Comparison of ENCODE assay signal across 12 cellular contexts in the genomic region with DNA sequence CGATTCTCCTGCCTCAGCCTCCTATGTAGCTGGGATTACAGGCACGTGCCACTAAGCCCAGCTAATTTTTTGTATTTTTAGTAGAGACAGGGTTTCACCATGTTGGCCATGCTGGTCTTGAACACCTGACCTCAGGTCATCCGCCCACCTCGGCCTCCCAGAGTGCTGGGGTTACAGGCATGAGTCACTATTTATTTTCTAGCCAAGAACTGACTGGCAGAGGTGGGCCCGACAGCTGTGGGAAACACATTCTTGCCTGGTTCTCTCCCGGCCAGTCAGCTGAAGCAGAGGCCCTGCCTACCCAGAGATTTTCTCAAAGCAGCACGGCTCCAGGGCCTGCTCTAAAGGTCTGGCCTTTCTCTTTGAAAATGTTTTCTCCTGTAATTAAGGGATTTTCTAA.
DNase-seq lines count a peak whose midpoint lies in the region; ATAC-seq, FAIRE-seq and TF ChIP-seq lines count a peak whose summit lies in the region.
"Had no signal": no experiment of that assay in that cellular context is flagged by ENCODE, and none has a peak within 500 bp of the region (broad histone marks: within the 10 kb centered on the region; RNA-seq: fewer than 3 reads in every experiment).

No MANE protein-coding gene starts in this region.

- CTCF ChIA-PET in WTC11 (lab: Charles Lee), result interaction anchor here (0.7 to 0.8 kb wide), 3 partner anchors 45 to 137 kb away, joined by 3 to 5 read pairs (median 4); no protein-coding TSS in a partner anchor

- H3K36me3 Mint-ChIP-seq in WTC11, result no peaks in the 10 kb centered on the region; the same call in 1 of the 2 replicates
- no peaks in the 10 kb centered on the region for H3K36me3 Mint-ChIP-seq in osteocyte (ENCODE audit: unreplicated experiment)

- H3K4me3 ChIP-seq in BLaER1 treated with 17β-estradiol and CSF1 and Interleukin-3, amounts not matched to agents 10 nM and 100 nM, result peak overlapping the region in 3 of 10 experiments; percentile 67 to 79 (median 71); a peak in 7 of 20 replicates
- H3K4me3 ChIP-seq in right cardiac atrium (ENCODE audit: low read length) (no peak overlapping the region), dorsolateral prefrontal cortex (peak overlapping the region in 1 of 59 donors; percentile 58)
- H3K4me3 ChIP-seq: PC-9 had no signal

- peaks cover 0 to 1% (median 0%) of the 10 kb centered on the region in 11 experiments; a peak in 1 of 22 replicates for H3K9me3 ChIP-seq in BLaER1 treated with 17β-estradiol and CSF1 and Interleukin-3, amounts not matched to agents 10 nM and 100 nM (replicated peaks in 1 of 11)
- H3K9me3 ChIP-seq in right cardiac atrium (ENCODE audit: control insufficient read depth, low read length), result no peaks in the 10 kb centered on the region

- peak; percentile 45 for DNase-seq in WTC11 (ENCODE audit: low spot score)
- peak; percentile 43 to 52 (median 49) for DNase-seq in right cardiac atrium
- no peak for DNase-seq in osteocyte (ENCODE audit: extremely low spot score, unreplicated experiment)
- DNase-seq in dorsolateral prefrontal cortex, result no peak
- DNase-seq in D721Med (ENCODE audit: insufficient read length, low spot score), result no peak
- DNase-seq: activated CD4-positive, alpha-beta T cell treated with anti-CD3 and anti-CD28 coated beads, Interleukin-2, amount 10 ng/mL, durations not matched to agents 7 days and 5 days; AML-193; NCI-H1105 treated with DMSO at 0.1 percent for 48 hours; PC-9 had no signal

- H3K27me3 Mint-ChIP-seq in WTC11 (ENCODE audit: low read depth) (peaks cover 7% of the 10 kb centered on the region), osteocyte (ENCODE audit: unreplicated experiment) (no peaks in the 10 kb centered on the region)

- H3K9ac ChIP-seq in BLaER1 treated with 17β-estradiol and CSF1 and Interleukin-3, amounts not matched to agents 10 nM and 100 nM, result peak overlapping the region in 7 of 11 experiments; percentile 81 to 95 (median 86); a peak in 8 of 22 replicates

- peaks cover 45% of the 10 kb centered on the region for H3K4me1 Mint-ChIP-seq in WTC11
- H3K4me1 Mint-ChIP-seq in osteocyte (ENCODE audit: unreplicated experiment), result peaks cover 29% of the 10 kb centered on the region

- TF ChIP-seq CTCF in WTC11 (IDR thresholded peaks at IDR 0.05), result no peak
- no peak for TF ChIP-seq CTCF in osteocyte (IDR thresholded peaks at IDR 0.05)
- no peak for TF ChIP-seq CTCF in dorsolateral prefrontal cortex (IDR thresholded peaks at IDR 0.05 in 54 of 56, conservative IDR thresholded peaks at IDR 0.05 in 2 of 56; ENCODE audit: low read depth in 1 of 56, partially characterized antibody in 56 of 56)
- TF ChIP-seq CTCF in D721Med (IDR thresholded peaks at IDR 0.05; ENCODE audit: insufficient read depth, missing control alignments), result no peak

- H3K4me3 Mint-ChIP-seq in WTC11 (peak overlapping the region; percentile 82), osteocyte (ENCODE audit: unreplicated experiment) (peak overlapping the region; percentile 76)
- H3K4me3 Mint-ChIP-seq: activated CD4-positive, alpha-beta T cell treated with anti-CD3 and anti-CD28 coated beads, Interleukin-2, amount 10 ng/mL, durations not matched to agents 7 days and 5 days had no signal

- peak overlapping the region; percentile 85 to 100 (median 99) for H3K4me2 ChIP-seq in BLaER1 treated with 17β-estradiol and CSF1 and Interleukin-3, amounts not matched to agents 10 nM and 100 nM
- H3K4me2 ChIP-seq: PC-9 had no signal

- H3K4me1 ChIP-seq in BLaER1 treated with 17β-estradiol and CSF1 and Interleukin-3, amounts not matched to agents 10 nM and 100 nM, result peaks cover 14 to 34% (median 28%) of the 10 kb centered on the region in 10 experiments
- H3K4me1 ChIP-seq in right cardiac atrium (ENCODE audit: control insufficient read depth, insufficient read depth, low read length), result peaks cover 5% of the 10 kb centered on the region

- no peaks in the 10 kb centered on the region for H3K36me3 ChIP-seq in BLaER1 treated with 17β-estradiol and CSF1 and Interleukin-3, amounts not matched to agents 10 nM and 100 nM

- H3K9me3 Mint-ChIP-seq in WTC11 (no peaks in the 10 kb centered on the region), osteocyte (ENCODE audit: unreplicated experiment) (peaks cover 4% of the 10 kb centered on the region)
- H3K9me3 Mint-ChIP-seq: activated CD4-positive, alpha-beta T cell treated with anti-CD3 and anti-CD28 coated beads, Interleukin-2, amount 10 ng/mL, durations not matched to agents 7 days and 5 days had no signal

- no peaks in the 10 kb centered on the region for H4K20me1 ChIP-seq in BLaER1 treated with 17β-estradiol and CSF1 and Interleukin-3, amounts not matched to agents 10 nM and 100 nM

- FAIRE-seq in D721Med (lab: Jason Lieb, UNC), result no peak

- intact Hi-C loops in right cardiac atrium (cut with DNase I), result loop anchor here in 2 of 4 donors (10.0 kb wide), 1 partner anchor 110 kb away; a partner anchor contains a TSS
- intact Hi-C loops in dorsolateral prefrontal cortex (cut with DNase I), result no loop called here

- POLR2A ChIA-PET in WTC11 (lab: Charles Lee), result interaction anchor here (0.7 to 2.0 kb wide), 2 partner anchors 20 to 1865 kb away, joined by 4 to 7 read pairs; no protein-coding TSS in a partner anchor

- ATAC-seq in WTC11 (peak; percentile 5; the same call in 1 of the 2 replicates), right cardiac atrium (peak in 1 of 2 donors; percentile 51), HG03457 (IDR thresholded peaks at IDR 0.05; ENCODE audit: unreplicated experiment) (no peak), GM19023 (IDR thresholded peaks at IDR 0.05; ENCODE audit: unreplicated experiment) (no peak)

- H3K27me3 ChIP-seq in BLaER1 treated with 17β-estradiol and CSF1 and Interleukin-3, amounts not matched to agents 10 nM and 100 nM, result peaks cover 0 to 20% (median 15%) of the 10 kb centered on the region in 11 experiments; a peak in 14 of 22 replicates
- no peaks in the 10 kb centered on the region for H3K27me3 ChIP-seq in right cardiac atrium (ENCODE audit: control insufficient read depth, insufficient read depth)
- peaks cover 0 to 66% (median 32%) of the 10 kb centered on the region in 45 donors for H3K27me3 ChIP-seq in dorsolateral prefrontal cortex

- peak overlapping the region in 4 of 11 experiments; percentile 83 to 93 (median 88); a peak in 5 of 22 replicates for H3K27ac ChIP-seq in BLaER1 treated with 17β-estradiol and CSF1 and Interleukin-3, amounts not matched to agents 10 nM and 100 nM
- H3K27ac ChIP-seq in right cardiac atrium (ENCODE audit: low read length), result peak overlapping the region; percentile 94
- peak overlapping the region in 3 of 59 donors; percentile 33 to 57 (median 47) for H3K27ac ChIP-seq in dorsolateral prefrontal cortex
- H3K27ac ChIP-seq: PC-9 had no signal

- WGBS in right cardiac atrium, result 61% methylated on average over 7 of the region's 7 CpGs

- peak overlapping the region; percentile 98 for H3K27ac Mint-ChIP-seq in WTC11
- peak overlapping the region; percentile 98 for H3K27ac Mint-ChIP-seq in osteocyte (ENCODE audit: unreplicated experiment)
- H3K27ac Mint-ChIP-seq: activated CD4-positive, alpha-beta T cell treated with anti-CD3 and anti-CD28 coated beads, Interleukin-2, amount 10 ng/mL, durations not matched to agents 7 days and 5 days had no signal

TF ChIP-seq in WTC11, 78 proteins besides CTCF, POLR2A, EP300 and RAD21 (continues in another document):
- TF ChIP-seq ESRRA (CRISPR knock-in tag; IDR thresholded peaks at IDR 0.05; ENCODE audit: borderline replicate concordance) (no peak), TCF7 (CRISPR knock-in tag; IDR thresholded peaks at IDR 0.05; ENCODE audit: low read depth) (no peak), TP53 (CRISPR knock-in tag; IDR thresholded peaks at IDR 0.05) (no peak), IRF2 (CRISPR knock-in tag; IDR thresholded peaks at IDR 0.05; ENCODE audit: borderline replicate concordance, low read depth) (no peak)
- TF ChIP-seq, protein P1, sequence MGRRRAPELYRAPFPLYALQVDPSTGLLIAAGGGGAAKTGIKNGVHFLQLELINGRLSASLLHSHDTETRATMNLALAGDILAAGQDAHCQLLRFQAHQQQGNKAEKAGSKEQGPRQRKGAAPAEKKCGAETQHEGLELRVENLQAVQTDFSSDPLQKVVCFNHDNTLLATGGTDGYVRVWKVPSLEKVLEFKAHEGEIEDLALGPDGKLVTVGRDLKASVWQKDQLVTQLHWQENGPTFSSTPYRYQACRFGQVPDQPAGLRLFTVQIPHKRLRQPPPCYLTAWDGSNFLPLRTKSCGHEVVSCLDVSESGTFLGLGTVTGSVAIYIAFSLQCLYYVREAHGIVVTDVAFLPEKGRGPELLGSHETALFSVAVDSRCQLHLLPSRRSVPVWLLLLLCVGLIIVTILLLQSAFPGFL (CRISPR knock-in tag; IDR thresholded peaks at IDR 0.05; ENCODE audit: borderline replicate concordance), result no peak
- TF ChIP-seq, protein P2, sequence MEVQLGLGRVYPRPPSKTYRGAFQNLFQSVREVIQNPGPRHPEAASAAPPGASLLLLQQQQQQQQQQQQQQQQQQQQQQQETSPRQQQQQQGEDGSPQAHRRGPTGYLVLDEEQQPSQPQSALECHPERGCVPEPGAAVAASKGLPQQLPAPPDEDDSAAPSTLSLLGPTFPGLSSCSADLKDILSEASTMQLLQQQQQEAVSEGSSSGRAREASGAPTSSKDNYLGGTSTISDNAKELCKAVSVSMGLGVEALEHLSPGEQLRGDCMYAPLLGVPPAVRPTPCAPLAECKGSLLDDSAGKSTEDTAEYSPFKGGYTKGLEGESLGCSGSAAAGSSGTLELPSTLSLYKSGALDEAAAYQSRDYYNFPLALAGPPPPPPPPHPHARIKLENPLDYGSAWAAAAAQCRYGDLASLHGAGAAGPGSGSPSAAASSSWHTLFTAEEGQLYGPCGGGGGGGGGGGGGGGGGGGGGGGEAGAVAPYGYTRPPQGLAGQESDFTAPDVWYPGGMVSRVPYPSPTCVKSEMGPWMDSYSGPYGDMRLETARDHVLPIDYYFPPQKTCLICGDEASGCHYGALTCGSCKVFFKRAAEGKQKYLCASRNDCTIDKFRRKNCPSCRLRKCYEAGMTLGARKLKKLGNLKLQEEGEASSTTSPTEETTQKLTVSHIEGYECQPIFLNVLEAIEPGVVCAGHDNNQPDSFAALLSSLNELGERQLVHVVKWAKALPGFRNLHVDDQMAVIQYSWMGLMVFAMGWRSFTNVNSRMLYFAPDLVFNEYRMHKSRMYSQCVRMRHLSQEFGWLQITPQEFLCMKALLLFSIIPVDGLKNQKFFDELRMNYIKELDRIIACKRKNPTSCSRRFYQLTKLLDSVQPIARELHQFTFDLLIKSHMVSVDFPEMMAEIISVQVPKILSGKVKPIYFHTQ (CRISPR knock-in tag; IDR thresholded peaks at IDR 0.05), result no peak
- TF ChIP-seq, protein P3, sequence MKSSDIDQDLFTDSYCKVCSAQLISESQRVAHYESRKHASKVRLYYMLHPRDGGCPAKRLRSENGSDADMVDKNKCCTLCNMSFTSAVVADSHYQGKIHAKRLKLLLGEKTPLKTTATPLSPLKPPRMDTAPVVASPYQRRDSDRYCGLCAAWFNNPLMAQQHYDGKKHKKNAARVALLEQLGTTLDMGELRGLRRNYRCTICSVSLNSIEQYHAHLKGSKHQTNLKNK (CRISPR knock-in tag; IDR thresholded peaks at IDR 0.05), result no peak

Comparison
In these comparisons a context has a peak if more than half of its experiments do, and no peak if none do; other contexts are left out.
1. DNase-seq: peak in WTC11 (single experiment) and right cardiac atrium (3 of 3); none in osteocyte (single experiment), dorsolateral prefrontal cortex (0 of 10) and D721Med (single experiment).